ENCODE assay signal across 14 cellular contexts in the genomic region with DNA sequence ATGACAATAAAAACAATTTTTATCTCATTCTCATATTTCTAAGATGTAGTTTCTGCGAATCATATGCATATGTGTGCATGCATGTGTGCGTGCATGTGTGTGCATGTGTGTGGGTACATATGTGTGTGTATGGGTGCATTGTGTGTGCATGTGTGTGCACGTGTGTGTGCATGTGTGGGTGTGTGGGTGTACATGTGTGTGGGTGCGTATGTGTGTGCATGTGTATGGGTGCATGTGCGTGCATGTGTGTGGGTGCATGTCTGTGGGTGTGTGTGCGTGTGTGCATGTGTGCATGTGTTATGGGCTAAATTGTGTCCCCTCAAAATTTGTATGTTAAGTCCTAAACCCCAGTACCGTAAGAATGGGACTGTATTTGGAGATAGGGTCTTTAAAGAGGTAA. TPM values are rescaled to one million over a fixed set of nuclear protein-coding genes. Genes with fewer than 3 reads are reported as not detected.
A peak's percentile ranks its signal among the peaks of the same experiment; 100 is the strongest.
DNase-seq lines count a peak whose midpoint lies in the region; ATAC-seq and TF ChIP-seq lines count a peak whose summit lies in the region.
"Had no signal": no experiment of that assay in that cellular context is flagged by ENCODE, and none has a peak within 500 bp of the region (broad histone marks: within the 10 kb centered on the region; RNA-seq: fewer than 3 reads in every experiment).

No MANE protein-coding gene starts in this region.

- H2BK120ac ChIP-seq in trophoblast cell (ENCODE audit: insufficient read depth, low read length, poor library complexity), result no peak overlapping the region

- H3K9me3 Mint-ChIP-seq in WTC11, result peaks cover 4% of the 10 kb centered on the region
- no peaks in the 10 kb centered on the region for H3K9me3 Mint-ChIP-seq in immature natural killer cell
- H3K9me3 Mint-ChIP-seq: CD4-positive, CD25-positive, alpha-beta regulatory T cell; CD8-positive, alpha-beta memory T cell had no signal

- H3K4me3 Mint-ChIP-seq in WTC11 (no peak overlapping the region), immature natural killer cell (no peak overlapping the region)
- H3K4me3 Mint-ChIP-seq: CD4-positive, CD25-positive, alpha-beta regulatory T cell; CD8-positive, alpha-beta memory T cell had no signal

- TF ChIP-seq CTCF in WTC11 (IDR thresholded peaks at IDR 0.05), result no peak

- H3K36me3 Mint-ChIP-seq in WTC11 (no peaks in the 10 kb centered on the region), immature natural killer cell (no peaks in the 10 kb centered on the region)

- H2AFZ ChIP-seq in trophoblast cell (ENCODE audit: insufficient read depth, low read length, poor library complexity), result no peak overlapping the region
- H2AFZ ChIP-seq: GM23248 had no signal

- no peak overlapping the region for H3K9ac ChIP-seq in trophoblast cell (ENCODE audit: low read length)
- H3K9ac ChIP-seq: GM23248 had no signal

- H3K4me1 Mint-ChIP-seq in WTC11, result peaks cover 5% of the 10 kb centered on the region
- H3K4me1 Mint-ChIP-seq in immature natural killer cell, result no peaks in the 10 kb centered on the region
- H3K4me1 Mint-ChIP-seq: CD4-positive, CD25-positive, alpha-beta regulatory T cell; CD8-positive, alpha-beta memory T cell had no signal

- peaks cover under 1 to 2% of the 10 kb centered on the region in 2 experiments for H3K4me1 ChIP-seq in trophoblast cell (ENCODE audit: control insufficient read depth in 1 of 2, insufficient read depth in 2 of 2, low read length in 2 of 2)
- H3K4me1 ChIP-seq: BE2C had no signal

- peaks cover 44 to 67% of the 10 kb centered on the region in 2 experiments for H3K36me3 ChIP-seq in trophoblast cell (ENCODE audit: control insufficient read depth in 1 of 2, insufficient read depth in 2 of 2, low read length in 2 of 2)
- H3K36me3 ChIP-seq: BE2C had no signal

- DNase-seq in WTC11 (ENCODE audit: low spot score), result no peak
- peak; percentile 48 for DNase-seq in fibroblast of gingiva (ENCODE audit: low read depth)
- DNase-seq in trophoblast cell, result no peak
- DNase-seq in immature natural killer cell, result no peak
- DNase-seq in DMS 273 treated with DMSO at 0.1 percent for 48 hours (lab: John Stamatoyannopoulos, UW), result no peak
- DNase-seq: ACHN; BE2C; C1 segment of cervical spinal cord; CD4-positive, CD25-positive, alpha-beta regulatory T cell; CD8-positive, alpha-beta memory T cell; COR-L47; GM23248; HCEC 1CT had no signal

- no peak overlapping the region for H3K14ac ChIP-seq in trophoblast cell (ENCODE audit: low read length)

- WGBS in trophoblast cell (ENCODE audit: extremely low coverage, insufficient coverage, insufficient read length), result no CpG with 5 or more reads among the region's 7 CpGs

- H2BK12ac ChIP-seq in trophoblast cell (ENCODE audit: low read length), result no peak overlapping the region

- no peak overlapping the region for H4K91ac ChIP-seq in trophoblast cell (ENCODE audit: low read depth, low read length)

- H3K4ac ChIP-seq in trophoblast cell (ENCODE audit: low read depth, low read length), result no peak overlapping the region

- ATAC-seq in WTC11, result no peak
- no peak for ATAC-seq in HG03175 (IDR thresholded peaks at IDR 0.05; ENCODE audit: unreplicated experiment)

- peaks cover 4% of the 10 kb centered on the region for H3K79me1 ChIP-seq in trophoblast cell (ENCODE audit: low read length)

- H2AK5ac ChIP-seq in trophoblast cell (ENCODE audit: low read length), result no peak overlapping the region

- H3K27me3 Mint-ChIP-seq in WTC11 (ENCODE audit: low read depth) (no peaks in the 10 kb centered on the region), immature natural killer cell (ENCODE audit: low read depth in 3 of 3) (peaks cover 0 to 12% (median 2%) of the 10 kb centered on the region in 3 donors)
- H3K27me3 Mint-ChIP-seq: CD4-positive, CD25-positive, alpha-beta regulatory T cell; CD8-positive, alpha-beta memory T cell had no signal

- H3K9me3 ChIP-seq in trophoblast cell (ENCODE audit: insufficient read depth, low read depth, low read length), result peaks cover 2% of the 10 kb centered on the region
- H3K9me3 ChIP-seq: BE2C had no signal

- H3K4me2 ChIP-seq in trophoblast cell (ENCODE audit: low read length), result no peak overlapping the region

- no peak overlapping the region for H3K18ac ChIP-seq in trophoblast cell (ENCODE audit: low read length)

- no peaks in the 10 kb centered on the region for H3K79me2 ChIP-seq in trophoblast cell (ENCODE audit: control insufficient read depth, insufficient read depth, low read length, poor library complexity)

- H3K23ac ChIP-seq in trophoblast cell (ENCODE audit: low read length), result no peak overlapping the region

- H3K27ac Mint-ChIP-seq in WTC11 (no peak overlapping the region), immature natural killer cell (no peak overlapping the region)
- H3K27ac Mint-ChIP-seq: CD4-positive, CD25-positive, alpha-beta regulatory T cell had no signal

- POLR2A ChIA-PET in WTC11 (lab: Charles Lee), result no interaction called here

- H3K27ac ChIP-seq in trophoblast cell (ENCODE audit: low read depth, low read length), result no peak overlapping the region
- H3K27ac ChIP-seq: GM23248 had no signal

- no peak overlapping the region for H4K12ac ChIP-seq in trophoblast cell (ENCODE audit: low read depth, low read length)

- no peaks in the 10 kb centered on the region for H3K27me3 ChIP-seq in trophoblast cell (ENCODE audit: insufficient read depth, low read length)
- H3K27me3 ChIP-seq: BE2C had no signal

- CTCF ChIA-PET in WTC11 (lab: Charles Lee), result no interaction called here

- no peak overlapping the region for H2BK5ac ChIP-seq in trophoblast cell (ENCODE audit: low read depth, low read length, poor library complexity)

- H3K4me3 ChIP-seq in trophoblast cell (ENCODE audit: low read depth, low read length), result peak overlapping the region; percentile 30
- H3K4me3 ChIP-seq: GM23248 had no signal

- no peak overlapping the region for H4K8ac ChIP-seq in trophoblast cell (ENCODE audit: low read depth, low read length)

TF ChIP-seq in WTC11, 78 proteins besides CTCF, POLR2A, EP300 and RAD21:
- no peak for TF ChIP-seq TP53 (CRISPR knock-in tag; IDR thresholded peaks at IDR 0.05)
- TF ChIP-seq NFE2L1 (CRISPR knock-in tag; IDR thresholded peaks at IDR 0.05), result 0 out of 2 replicates have a peak, but pooled peaks have one; percentile 20
- no peak for TF ChIP-seq ZNF138 (CRISPR knock-in tag; conservative IDR thresholded peaks at IDR 0.05)
- TF ChIP-seq EMX1 (CRISPR knock-in tag; IDR thresholded peaks at IDR 0.05), result no peak
TF ChIP-seq in WTC11: peak in this region for 1.

RNA-seq across cellular contexts. Expression of a gene that starts 49.3 kb away (rescaled TPM):
- 2.6 to 4.4 TPM (median 3.9 TPM) in 3 replicates for total RNA-seq in WTC11 (2021)
- 81.7 and 90.1 TPM in 2 replicates for polyA plus RNA-seq in trophoblast cell (2013)
- under 1 TPM in 1 of 3 donors, not detected in 2; 0.04 TPM for polyA plus RNA-seq in immature natural killer cell
